ENCODE assay signal across 9 cellular contexts in genomic region chr10:42951486-42952251, GRCh38.
DNase-seq lines count a peak whose midpoint lies in the region; ATAC-seq and TF ChIP-seq lines count a peak whose summit lies in the region.
"Had no signal": no experiment of that assay in that cellular context is flagged by ENCODE, and none has a peak within 500 bp of the region (broad histone marks: within the 10 kb centered on the region; RNA-seq: fewer than 3 reads in every experiment).

No MANE protein-coding gene starts in this region.

- no peaks in the 10 kb centered on the region for H3K9me3 ChIP-seq in GM23248 (ENCODE audit: low read depth)
- H3K9me3 ChIP-seq in hepatocyte (ENCODE audit: low read depth), result no peaks in the 10 kb centered on the region
- H3K9me3 ChIP-seq in parathyroid adenoma (ENCODE audit: control insufficient read depth, low read length), result no peaks in the 10 kb centered on the region

- H2AFZ ChIP-seq in GM23248 (no peak overlapping the region), hepatocyte (peak overlapping the region; percentile 33), parathyroid adenoma (peak overlapping the region; percentile 97)

- H3K4me1 ChIP-seq in GM23248 (ENCODE audit: insufficient read depth), result no peaks in the 10 kb centered on the region
- peaks cover 7% of the 10 kb centered on the region for H3K4me1 ChIP-seq in hepatocyte (ENCODE audit: insufficient read depth)
- H3K4me1 ChIP-seq in parathyroid adenoma, result peaks cover 9% of the 10 kb centered on the region

- H4K20me1 ChIP-seq in GM23248 (ENCODE audit: insufficient read depth) (no peaks in the 10 kb centered on the region), hepatocyte (ENCODE audit: insufficient read depth, poor library complexity, severe bottlenecking) (no peaks in the 10 kb centered on the region)

- H3K27ac ChIP-seq in GM23248 (no peak overlapping the region), hepatocyte (no peak overlapping the region), parathyroid adenoma (peak overlapping the region; percentile 74)

- H3K36me3 ChIP-seq in GM23248 (ENCODE audit: low read depth), result no peaks in the 10 kb centered on the region
- H3K36me3 ChIP-seq in hepatocyte (replicated peaks; ENCODE audit: insufficient read depth, low read depth), result no peaks in the 10 kb centered on the region
- H3K36me3 ChIP-seq in parathyroid adenoma (ENCODE audit: control insufficient read depth, insufficient read depth, low read length), result no peaks in the 10 kb centered on the region

- no peak overlapping the region for H3K27ac Mint-ChIP-seq in activated CD8-positive, alpha-beta memory T cell treated with anti-CD3 and anti-CD28 coated beads, Interleukin-2, amount 10 ng/mL, durations not matched to agents 7 days and 5 days

- no peaks in the 10 kb centered on the region for H3K79me2 ChIP-seq in GM23248 (ENCODE audit: insufficient read depth)
- H3K79me2 ChIP-seq in hepatocyte, result no peaks in the 10 kb centered on the region
- H3K79me2 ChIP-seq in parathyroid adenoma, result no peaks in the 10 kb centered on the region

- TF ChIP-seq CTCF in hepatocyte (IDR thresholded peaks at IDR 0.05; ENCODE audit: poor library complexity) (no peak), parathyroid adenoma (IDR thresholded peaks at IDR 0.05) (peak; percentile 31)

- H3K4me1 Mint-ChIP-seq in activated CD8-positive, alpha-beta memory T cell treated with anti-CD3 and anti-CD28 coated beads, Interleukin-2, amount 10 ng/mL, durations not matched to agents 7 days and 5 days, result no peaks in the 10 kb centered on the region

- H3K4me3 Mint-ChIP-seq in activated CD8-positive, alpha-beta memory T cell treated with anti-CD3 and anti-CD28 coated beads, Interleukin-2, amount 10 ng/mL, durations not matched to agents 7 days and 5 days, result no peak overlapping the region

- no peaks in the 10 kb centered on the region for H3K9me3 Mint-ChIP-seq in activated CD8-positive, alpha-beta memory T cell treated with anti-CD3 and anti-CD28 coated beads, Interleukin-2, amount 10 ng/mL, durations not matched to agents 7 days and 5 days (ENCODE audit: low read depth)

- peak; percentile 6 for DNase-seq in GM23248
- peak; percentile 27 for DNase-seq in activated CD8-positive, alpha-beta memory T cell treated with anti-CD3 and anti-CD28 coated beads, Interleukin-2, amount 10 ng/mL, durations not matched to agents 7 days and 5 days
- peak; percentile 42 for DNase-seq in hepatocyte (ENCODE audit: low spot score)
- DNase-seq in HuH-7.5 (ENCODE audit: low spot score), result no peak
- no peak for DNase-seq in EL
- DNase-seq in NCI-H1092 treated with DMSO at 0.1 percent for 48 hours (lab: John Stamatoyannopoulos, UW), result no peak
- no peak for DNase-seq in SHP77 (lab: John Stamatoyannopoulos, UW)
- DNase-seq: HCEC 1CT had no signal

- WGBS in GM23248 (ENCODE audit: low coverage in 1 of 2, low lambda C conversion rate in 2 of 2, missing lambda C conversion rate in 2 of 2), 2 experiments, result 9 to 16% methylated on average over 35 to 36 of the region's 39 CpGs
- 21% methylated on average over 35 of the region's 39 CpGs for WGBS in hepatocyte (ENCODE audit: low lambda C conversion rate, missing lambda C conversion rate)

- no peak overlapping the region for H3K4me3 ChIP-seq in GM23248
- no peak overlapping the region for H3K4me3 ChIP-seq in hepatocyte
- peak overlapping the region; percentile 50 for H3K4me3 ChIP-seq in parathyroid adenoma (ENCODE audit: low read depth, low read length)

- H3K9ac ChIP-seq in GM23248 (no peak overlapping the region), parathyroid adenoma (no peak overlapping the region)

- CTCF ChIA-PET in activated CD8-positive, alpha-beta memory T cell treated with anti-CD3 and anti-CD28 coated beads, Interleukin-2, amount 10 ng/mL, durations not matched to agents 7 days and 5 days (lab: Charles Lee), result no interaction called here

- no peak for ATAC-seq in activated CD8-positive, alpha-beta memory T cell treated with anti-CD3 and anti-CD28 coated beads, Interleukin-2, amount 10 ng/mL, durations not matched to agents 7 days and 5 days

- H3K4me2 ChIP-seq in GM23248 (ENCODE audit: unreplicated experiment) (no peak overlapping the region), hepatocyte (peak overlapping the region; percentile 71), parathyroid adenoma (ENCODE audit: low read length) (peak overlapping the region; percentile 72)

- peaks cover 7% of the 10 kb centered on the region for H3K27me3 Mint-ChIP-seq in activated CD8-positive, alpha-beta memory T cell treated with anti-CD3 and anti-CD28 coated beads, Interleukin-2, amount 10 ng/mL, durations not matched to agents 7 days and 5 days

- H3F3A ChIP-seq in GM23248 (ENCODE audit: insufficient read depth), result no peaks in the 10 kb centered on the region

- no peaks in the 10 kb centered on the region for H3K36me3 Mint-ChIP-seq in activated CD8-positive, alpha-beta memory T cell treated with anti-CD3 and anti-CD28 coated beads, Interleukin-2, amount 10 ng/mL, durations not matched to agents 7 days and 5 days

- in situ Hi-C loops in GM23248 (cut with MboI), result no loop called here

- H3K9me2 ChIP-seq in GM23248 (ENCODE audit: insufficient read depth) (no peaks in the 10 kb centered on the region), hepatocyte (replicated peaks; ENCODE audit: insufficient read depth) (no peaks in the 10 kb centered on the region)

- H3K27me3 ChIP-seq in GM23248 (replicated peaks; ENCODE audit: insufficient read depth) (peaks cover 38% of the 10 kb centered on the region), hepatocyte (peaks cover 9% of the 10 kb centered on the region), parathyroid adenoma (ENCODE audit: control insufficient read depth, insufficient read depth, low read length) (no peaks in the 10 kb centered on the region)

Comparison
In these comparisons a context has a peak if more than half of its experiments do, and no peak if none do; other contexts are left out.
1. DNase-seq: peak in GM23248 (single experiment), activated CD8-positive, alpha-beta memory T cell treated with anti-CD3 and anti-CD28 coated beads, Interleukin-2, amount 10 ng/mL, durations not matched to agents 7 days and 5 days (single experiment) and hepatocyte (single experiment); none in HuH-7.5 (single experiment), EL (single experiment), NCI-H1092 treated with DMSO at 0.1 percent for 48 hours (single experiment) and SHP77 (0 of 2).